22 cellular contexts compared by ENCODE assay signal in the genomic region with DNA sequence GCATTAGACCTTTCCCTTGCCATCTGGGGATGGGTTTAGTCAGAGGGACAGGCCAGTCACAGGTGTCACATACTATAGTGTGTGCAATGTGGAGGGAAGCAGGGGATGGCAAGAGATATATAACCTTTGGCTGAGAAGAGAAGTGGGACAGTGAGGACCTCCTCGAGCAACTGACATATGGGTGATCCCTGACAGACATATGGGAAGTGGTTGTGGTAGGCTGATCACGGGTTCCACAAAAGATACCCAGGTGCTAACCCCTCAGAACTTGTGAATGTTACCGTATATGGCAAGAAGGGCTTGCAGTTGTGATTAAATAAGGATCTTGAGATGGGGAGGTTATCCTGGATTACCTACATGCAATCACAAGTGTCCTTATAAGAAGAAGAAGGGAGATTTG.
DNase-seq lines count a peak whose midpoint lies in the region; ATAC-seq and TF ChIP-seq lines count a peak whose summit lies in the region.
"Had no signal": no experiment of that assay in that cellular context is flagged by ENCODE, and none has a peak within 500 bp of the region (broad histone marks: within the 10 kb centered on the region; RNA-seq: fewer than 3 reads in every experiment).

No MANE protein-coding gene starts in this region.

- WGBS in esophagus muscularis mucosa = 76% methylated on average over 3 of the region's 3 CpGs

- peaks cover 24% of the 10 kb centered on the region for H3K27me3 Mint-ChIP-seq in stimulated activated memory B cell treated with anti-CD40 and anti-IgM and Interleukin-4, amounts not matched to agents 10 μg/mL and 1 μg/mL and 100 μg/mL, for 72 hours
- H3K27me3 Mint-ChIP-seq in activated naive CD4-positive, alpha-beta T cell treated with anti-CD3 and anti-CD28 coated beads for 36 hours (ENCODE audit: low read depth) = no peaks in the 10 kb centered on the region

- no peak overlapping the region for H3K27ac ChIP-seq in esophagus muscularis mucosa (replicated peaks in 1 of 4)
- H3K27ac ChIP-seq: A549, GM23248 had no signal

- intact Hi-C loops in esophagus muscularis mucosa (cut with DNase I) = no loop called here
- intact Hi-C loops in activated naive CD4-positive, alpha-beta T cell treated with anti-CD3 and anti-CD28 coated beads for 36 hours (cut with micrococcal nuclease) = no loop called here

- H3K27me3 ChIP-seq in esophagus muscularis mucosa = no peaks in the 10 kb centered on the region
- H3K27me3 ChIP-seq in BE2C = no peaks in the 10 kb centered on the region

- ATAC-seq in stimulated activated memory B cell treated with anti-CD40 and anti-IgM and Interleukin-4, amounts not matched to agents 10 μg/mL and 1 μg/mL and 100 μg/mL, for 72 hours = peak; percentile 43
- ATAC-seq in HG02759 (IDR thresholded peaks at IDR 0.05; ENCODE audit: unreplicated experiment) = no peak
- ATAC-seq: A549; CD8-positive, alpha-beta T cell; GM12878; HCT116 had no signal

- no peaks in the 10 kb centered on the region for H3K4me1 Mint-ChIP-seq in stimulated activated memory B cell treated with anti-CD40 and anti-IgM and Interleukin-4, amounts not matched to agents 10 μg/mL and 1 μg/mL and 100 μg/mL, for 72 hours
- H3K4me1 Mint-ChIP-seq in activated naive CD4-positive, alpha-beta T cell treated with anti-CD3 and anti-CD28 coated beads for 36 hours (ENCODE audit: low read depth) = no peaks in the 10 kb centered on the region
- H3K4me1 Mint-ChIP-seq: CD4-positive, CD25-positive, alpha-beta regulatory T cell had no signal

- TF ChIP-seq CTCF in esophagus muscularis mucosa (IDR thresholded peaks at IDR 0.05) = no peak
- no peak for TF ChIP-seq CTCF in BE2C (IDR thresholded peaks at IDR 0.05; ENCODE audit: low read depth, low read length)

- peaks cover 3% of the 10 kb centered on the region for H3K9me3 Mint-ChIP-seq in stimulated activated memory B cell treated with anti-CD40 and anti-IgM and Interleukin-4, amounts not matched to agents 10 μg/mL and 1 μg/mL and 100 μg/mL, for 72 hours
- H3K9me3 Mint-ChIP-seq in activated naive CD4-positive, alpha-beta T cell treated with anti-CD3 and anti-CD28 coated beads for 36 hours = no peaks in the 10 kb centered on the region
- H3K9me3 Mint-ChIP-seq: CD8-positive, alpha-beta T cell had no signal

- no peak for TF ChIP-seq POLR2A in esophagus muscularis mucosa (IDR thresholded peaks at IDR 0.05; ENCODE audit: low read depth)

- H3K36me3 Mint-ChIP-seq in stimulated activated memory B cell treated with anti-CD40 and anti-IgM and Interleukin-4, amounts not matched to agents 10 μg/mL and 1 μg/mL and 100 μg/mL, for 72 hours = no peaks in the 10 kb centered on the region
- H3K36me3 Mint-ChIP-seq in activated naive CD4-positive, alpha-beta T cell treated with anti-CD3 and anti-CD28 coated beads for 36 hours (ENCODE audit: low read depth) = no peaks in the 10 kb centered on the region
- H3K36me3 Mint-ChIP-seq: CD4-positive, CD25-positive, alpha-beta regulatory T cell; CD8-positive, alpha-beta T cell had no signal

- H3K4me1 ChIP-seq in esophagus muscularis mucosa (no peaks in the 10 kb centered on the region), BE2C (no peaks in the 10 kb centered on the region)
- H3K4me1 ChIP-seq: A549 had no signal

- H3K4me3 ChIP-seq in Jurkat, Clone E6-1 (ENCODE audit: low read length) = no peak overlapping the region
- H3K4me3 ChIP-seq in esophagus muscularis mucosa (no peak overlapping the region), BE2C (ENCODE audit: low read depth, low read length) (no peak overlapping the region)
- H3K4me3 ChIP-seq: A549, GM12878, GM23248 had no signal

- CTCF ChIA-PET in activated naive CD4-positive, alpha-beta T cell treated with anti-CD3 and anti-CD28 coated beads for 36 hours (lab: Charles Lee) = no interaction called here

- no peak overlapping the region for H3K27ac Mint-ChIP-seq in stimulated activated memory B cell treated with anti-CD40 and anti-IgM and Interleukin-4, amounts not matched to agents 10 μg/mL and 1 μg/mL and 100 μg/mL, for 72 hours
- no peak overlapping the region for H3K27ac Mint-ChIP-seq in activated naive CD4-positive, alpha-beta T cell treated with anti-CD3 and anti-CD28 coated beads for 36 hours
- H3K27ac Mint-ChIP-seq: CD4-positive, CD25-positive, alpha-beta regulatory T cell; CD8-positive, alpha-beta T cell; H9 had no signal

- no peak overlapping the region for H3K4me3 Mint-ChIP-seq in stimulated activated memory B cell treated with anti-CD40 and anti-IgM and Interleukin-4, amounts not matched to agents 10 μg/mL and 1 μg/mL and 100 μg/mL, for 72 hours
- no peak overlapping the region for H3K4me3 Mint-ChIP-seq in activated naive CD4-positive, alpha-beta T cell treated with anti-CD3 and anti-CD28 coated beads for 36 hours
- H3K4me3 Mint-ChIP-seq: CD4-positive, CD25-positive, alpha-beta regulatory T cell; CD8-positive, alpha-beta T cell; H9 had no signal

- H3K9me3 ChIP-seq in esophagus muscularis mucosa (no peaks in the 10 kb centered on the region), BE2C (no peaks in the 10 kb centered on the region)
- H3K9me3 ChIP-seq: A549 had no signal

- DNase-seq in Jurkat, Clone E6-1 (ENCODE audit: low read depth, low spot score) = peak; percentile 61
- peak; percentile 53 for DNase-seq in esophagus muscularis mucosa (ENCODE audit: extremely low spot score)
- no peak for DNase-seq in middle frontal gyrus (ENCODE audit: extremely low spot score, low spot score)
- DNase-seq in activated naive CD4-positive, alpha-beta T cell treated with anti-CD3 and anti-CD28 coated beads for 36 hours = no peak
- DNase-seq in BE2C = no peak
- DNase-seq: 8988T; ACHN; AML-193; C1 segment of cervical spinal cord; CD4-positive, CD25-positive, alpha-beta regulatory T cell; CD8-positive, alpha-beta T cell; DMS 273 treated with DMSO at 0.1 percent for 48 hours; DMS79; EL; GDM1; GM23248; H9 had no signal

- H3K36me3 ChIP-seq in esophagus muscularis mucosa (no peaks in the 10 kb centered on the region), BE2C (no peaks in the 10 kb centered on the region)

- TF ChIP-seq EP300 in esophagus muscularis mucosa (IDR thresholded peaks at IDR 0.05) = no peak

Comparison
In these comparisons a context has a peak if more than half of its experiments do, and no peak if none do; other contexts are left out.
1. DNase-seq: peak in Jurkat, Clone E6-1 (single experiment) and esophagus muscularis mucosa (single experiment); none in middle frontal gyrus (single experiment), activated naive CD4-positive, alpha-beta T cell treated with anti-CD3 and anti-CD28 coated beads for 36 hours (single experiment) and BE2C (single experiment).